9 cellular contexts compared by ENCODE assay signal in the genomic region with DNA sequence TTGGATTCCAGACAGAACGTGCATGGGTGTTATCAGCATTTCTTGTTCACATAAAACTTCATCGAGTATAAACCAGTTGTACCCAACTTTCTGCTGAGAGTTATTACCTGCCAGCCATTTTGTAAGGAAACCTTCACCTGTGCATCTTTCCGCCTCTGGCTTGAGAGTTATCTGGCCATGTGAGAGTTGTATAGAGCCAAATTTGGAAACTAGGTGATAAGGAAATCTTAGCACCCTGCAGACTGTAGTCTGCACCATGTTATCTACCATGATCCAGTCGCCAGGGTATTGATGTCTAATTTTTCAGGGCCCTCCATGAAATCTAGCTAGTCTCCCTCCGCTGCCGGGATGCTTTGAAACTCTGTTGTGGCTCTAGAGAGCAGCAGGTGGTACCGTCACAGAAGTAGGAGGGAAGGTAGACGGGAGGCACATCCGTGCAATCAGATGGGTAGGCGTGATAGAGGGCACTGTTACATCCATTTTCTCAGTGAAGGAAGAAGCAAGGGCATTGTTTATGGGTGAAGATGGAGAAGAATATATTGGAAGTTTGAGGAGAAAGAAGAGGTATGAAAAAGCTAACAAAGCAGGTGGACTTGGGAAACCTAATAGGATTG. TPM values are rescaled to one million over a fixed set of nuclear protein-coding genes. Genes with fewer than 3 reads are reported as not detected.
DNase-seq lines count a peak whose midpoint lies in the region; ATAC-seq lines count a peak whose summit lies in the region.
"Had no signal": no experiment of that assay in that cellular context is flagged by ENCODE, and none has a peak within 500 bp of the region (broad histone marks: within the 10 kb centered on the region; RNA-seq: fewer than 3 reads in every experiment).

No MANE protein-coding gene starts in this region.

- H3K27me3 Mint-ChIP-seq in central memory CD8-positive, alpha-beta T cell = no peaks in the 10 kb centered on the region
- no peaks in the 10 kb centered on the region for H3K27me3 Mint-ChIP-seq in activated T-cell treated with anti-CD3 and anti-CD28 coated beads, Interleukin-2, amount 50 U/mL, for 72 hours (ENCODE audit: low read depth)
- H3K27me3 Mint-ChIP-seq: naive B cell had no signal

- H3K36me3 Mint-ChIP-seq in central memory CD8-positive, alpha-beta T cell (ENCODE audit: insufficient read depth) = peaks cover 22% of the 10 kb centered on the region
- H3K36me3 Mint-ChIP-seq in activated T-cell treated with anti-CD3 and anti-CD28 coated beads, Interleukin-2, amount 50 U/mL, for 72 hours (ENCODE audit: insufficient read depth in 2 of 2) = peaks cover 2 to 15% of the 10 kb centered on the region in 2 donors

- H3K4me3 ChIP-seq in right cardiac atrium (ENCODE audit: low read length) (peak overlapping the region; percentile 99), mesodermal cell (ENCODE audit: extremely low read depth, insufficient read depth, low read length, poor library complexity, severe bottlenecking) (peak overlapping the region; percentile 88)

- no peak overlapping the region for H3K27ac ChIP-seq in right cardiac atrium (ENCODE audit: low read length)
- no peak overlapping the region for H3K27ac ChIP-seq in mesodermal cell (ENCODE audit: low read depth, low read length, severe bottlenecking)

- peaks cover 31% of the 10 kb centered on the region for H3K36me3 ChIP-seq in mesodermal cell (ENCODE audit: control insufficient read depth, insufficient read depth, low read length)

- ATAC-seq in right cardiac atrium (no peak), Right ventricle myocardium superior (ENCODE audit: poor library complexity) (no peak), HG02759 (IDR thresholded peaks at IDR 0.05; ENCODE audit: unreplicated experiment) (no peak), GM21381 (IDR thresholded peaks at IDR 0.05; ENCODE audit: unreplicated experiment) (no peak)
- ATAC-seq in central memory CD8-positive, alpha-beta T cell (replicated peaks; ENCODE audit: extremely low read depth, poor library complexity, severe bottlenecking) = no peak
- no peak for ATAC-seq in activated T-cell treated with anti-CD3 and anti-CD28 coated beads, Interleukin-2, amount 50 U/mL, for 72 hours (replicated peaks in 1 of 2)

- H3K9me3 ChIP-seq in right cardiac atrium (ENCODE audit: control insufficient read depth, low read length) (no peaks in the 10 kb centered on the region), mesodermal cell (ENCODE audit: control insufficient read depth, low read length) (no peaks in the 10 kb centered on the region)

- H3K9me3 Mint-ChIP-seq in central memory CD8-positive, alpha-beta T cell = no peaks in the 10 kb centered on the region
- no peaks in the 10 kb centered on the region for H3K9me3 Mint-ChIP-seq in activated T-cell treated with anti-CD3 and anti-CD28 coated beads, Interleukin-2, amount 50 U/mL, for 72 hours
- H3K9me3 Mint-ChIP-seq: naive B cell had no signal

- DNase-seq in right cardiac atrium (no peak), Right ventricle myocardium superior (no peak)
- DNase-seq in central memory CD8-positive, alpha-beta T cell (ENCODE audit: low spot score in 2 of 2) = no peak
- DNase-seq in activated CD4-positive, alpha-beta T cell treated with anti-CD3 and anti-CD28 coated beads for 48 hours = no peak
- no peak for DNase-seq in activated T-cell treated with anti-CD3 and anti-CD28 coated beads, Interleukin-2, amount 50 U/mL, for 72 hours
- DNase-seq: naive B cell had no signal

- intact Hi-C loops in right cardiac atrium (cut with DNase I) = no loop called here
- intact Hi-C loops in Right ventricle myocardium superior (cut with DNase I) = no loop called here

- peak overlapping the region; percentile 90 for H3K27ac Mint-ChIP-seq in central memory CD8-positive, alpha-beta T cell (ENCODE audit: low read depth)
- no peak overlapping the region for H3K27ac Mint-ChIP-seq in activated T-cell treated with anti-CD3 and anti-CD28 coated beads, Interleukin-2, amount 50 U/mL, for 72 hours

- H3K4me1 ChIP-seq in right cardiac atrium (ENCODE audit: control insufficient read depth, insufficient read depth, low read length) = peaks cover 7% of the 10 kb centered on the region
- H3K4me1 ChIP-seq in mesodermal cell (ENCODE audit: control insufficient read depth, insufficient read depth, low read length, poor library complexity, severe bottlenecking) = no peaks in the 10 kb centered on the region

- peaks cover 6% of the 10 kb centered on the region for H3K4me1 Mint-ChIP-seq in central memory CD8-positive, alpha-beta T cell
- peaks cover 8% of the 10 kb centered on the region for H3K4me1 Mint-ChIP-seq in activated T-cell treated with anti-CD3 and anti-CD28 coated beads, Interleukin-2, amount 50 U/mL, for 72 hours (ENCODE audit: low read depth)

- H3K4me3 Mint-ChIP-seq in central memory CD8-positive, alpha-beta T cell = no peak overlapping the region
- no peak overlapping the region for H3K4me3 Mint-ChIP-seq in activated T-cell treated with anti-CD3 and anti-CD28 coated beads, Interleukin-2, amount 50 U/mL, for 72 hours

- 73% methylated on average over 10 of the region's 10 CpGs for WGBS in right cardiac atrium
- WGBS in mesodermal cell (ENCODE audit: insufficient coverage in 2 of 2), 2 experiments = 79 to 91% methylated on average over 9 of the region's 10 CpGs

- no peaks in the 10 kb centered on the region for H3K27me3 ChIP-seq in right cardiac atrium (ENCODE audit: control insufficient read depth, insufficient read depth)

RNA-seq across cellular contexts. Expression of gene ANAPC4, which starts 1.2 kb away (rescaled TPM):
- total RNA-seq in right cardiac atrium = 10 to 100 TPM; 13.9 to 16.0 (median 15.4) TPM
- 10.3 TPM for polyA plus RNA-seq in right cardiac atrium
- 11.5 TPM for total RNA-seq in Right ventricle myocardium superior
- polyA plus RNA-seq in mesodermal cell (2013, experiment 1 of 2) = 18.9 TPM
- polyA plus RNA-seq in mesodermal cell (2013, experiment 2 of 2) = 20.2 TPM
- total RNA-seq in activated T-cell treated with anti-CD3 and anti-CD28 coated beads, Interleukin-2, amount 50 U/mL, for 72 hours = 10 to 100 TPM; 37.9 to 43.2 TPM
